31 cellular contexts compared by ENCODE assay signal in genomic region chr16:86026916-86027315, GRCh38.
"Had no signal": no experiment of that assay in that cellular context is flagged by ENCODE, and none has a peak within 500 bp of the region (broad histone marks: within the 10 kb centered on the region; RNA-seq: fewer than 3 reads in every experiment).

No MANE protein-coding gene starts in this region.

- H3K9me3 ChIP-seq: right lobe of liver had no signal

- H3K27ac Mint-ChIP-seq: activated naive CD4-positive, alpha-beta T cell treated with anti-CD3 and anti-CD28 coated beads, Interleukin-2, amount 50 U/mL, for 24 hours; natural killer cell; neural progenitor cell; progenitor cell of endocrine pancreas; stimulated activated effector memory CD8-positive, alpha-beta T cell treated with anti-CD3 and anti-CD28 coated beads, Interleukin-12 subunit alpha, Interleukin-12 subunit beta, amount 100 ng/mL, for 72 hours; T-helper 1 cell treated with Interleukin-12 subunit alpha and Interleukin-12 subunit beta and Interleukin-4 antibody, amounts not matched to agents 30 μg/mL and 1 μg/mL, for 36 hours had no signal

- H3K36me3 Mint-ChIP-seq: natural killer cell; neural progenitor cell; stimulated activated effector memory CD8-positive, alpha-beta T cell treated with anti-CD3 and anti-CD28 coated beads, Interleukin-12 subunit alpha, Interleukin-12 subunit beta, amount 100 ng/mL, for 72 hours had no signal

- H3K27ac ChIP-seq: epithelial cell of prostate, esophagus squamous epithelium, neural progenitor cell, right lobe of liver, stomach, tibial nerve, VCaP had no signal

- ATAC-seq: activated CD4-positive, CD25-positive, alpha-beta regulatory T cell treated with anti-CD3 and anti-CD28 coated beads, Interleukin-2, amount 50 U/mL, for 24 hours; natural killer cell had no signal

- DNase-seq: activated CD4-positive, alpha-beta T cell treated with anti-CD3 and anti-CD28 coated beads for 48 hours; activated CD4-positive, alpha-beta T cell treated with anti-CD3 and anti-CD28 coated beads, Interleukin-2, amount 50 U/mL, for 48 hours; activated CD8-positive, alpha-beta memory T cell treated with anti-CD3 and anti-CD28 coated beads for 24 hours; activated gamma-delta T cell treated with Interleukin-2 at 50 U/mL for 16 hours; anterior cingulate cortex; effector CD8-positive, alpha-beta T cell; esophagus squamous epithelium; foreskin melanocyte; natural killer cell; stimulated activated CD4-positive, alpha-beta T cell treated with anti-CD3 and anti-CD28 coated beads, Interleukin-4, amount 100 ng/mL, for 24 hours; stomach; SW 1271; T-helper 9 cell had no signal

- H3K4me1 ChIP-seq: right lobe of liver had no signal

- H3K9ac ChIP-seq: neural progenitor cell had no signal

- H3K36me3 ChIP-seq: esophagus squamous epithelium, neural progenitor cell, right lobe of liver, stomach, tibial nerve had no signal

- H3K4me3 ChIP-seq: esophagus squamous epithelium, neural progenitor cell, right lobe of liver, stomach, tibial nerve had no signal

- H3K4me3 Mint-ChIP-seq: activated naive CD4-positive, alpha-beta T cell treated with anti-CD3 and anti-CD28 coated beads, Interleukin-2, amount 50 U/mL, for 24 hours; central memory CD8-positive, alpha-beta T cell; natural killer cell; neural progenitor cell; stimulated activated effector memory CD8-positive, alpha-beta T cell treated with anti-CD3 and anti-CD28 coated beads, Interleukin-12 subunit alpha, Interleukin-12 subunit beta, amount 100 ng/mL, for 72 hours; T-helper 1 cell treated with Interleukin-12 subunit alpha and Interleukin-12 subunit beta and Interleukin-4 antibody, amounts not matched to agents 30 μg/mL and 1 μg/mL, for 36 hours had no signal

- H3K4me1 Mint-ChIP-seq: activated naive CD4-positive, alpha-beta T cell treated with anti-CD3 and anti-CD28 coated beads, Interleukin-2, amount 50 U/mL, for 24 hours; central memory CD8-positive, alpha-beta T cell; natural killer cell; stimulated activated effector memory CD8-positive, alpha-beta T cell treated with anti-CD3 and anti-CD28 coated beads, Interleukin-12 subunit alpha, Interleukin-12 subunit beta, amount 100 ng/mL, for 72 hours had no signal

- FAIRE-seq: bronchial epithelial cell, colon, endometrium, islet of Langerhans, small intestine, TTC549, urothelium cell line had no signal
